ENCODE assay signal across 16 cellular contexts in genomic region chr11:305834-306211, GRCh38. TPM values are rescaled to one million over a fixed set of nuclear protein-coding genes. Genes with fewer than 3 reads are reported as not detected.
A peak's percentile ranks its signal among the peaks of the same experiment; 100 is the strongest.
DNase-seq lines count a peak whose midpoint lies in the region; ATAC-seq and TF ChIP-seq lines count a peak whose summit lies in the region.
"Had no signal": no experiment of that assay in that cellular context is flagged by ENCODE, and none has a peak within 500 bp of the region (broad histone marks: within the 10 kb centered on the region; RNA-seq: fewer than 3 reads in every experiment).

No MANE protein-coding gene starts in this region.

- no peak overlapping the region for H3K4me3 Mint-ChIP-seq in activated CD4-positive, alpha-beta T cell treated with anti-CD3 and anti-CD28 coated beads, Interleukin-2, amount 10 ng/mL, durations not matched to agents 7 days and 5 days
- H3K4me3 Mint-ChIP-seq in activated CD4-positive, alpha-beta T cell treated with anti-CD3 and anti-CD28 coated beads for 36 hours: no peak overlapping the region
- H3K4me3 Mint-ChIP-seq: activated CD8-positive, alpha-beta memory T cell treated with anti-CD3 and anti-CD28 coated beads, Interleukin-2, amount 10 ng/mL, durations not matched to agents 7 days and 5 days had no signal

- H3K4me1 ChIP-seq in heart right ventricle (peaks cover 5 to 47% (median 25%) of the 10 kb centered on the region in 9 donors), spleen (peaks cover 16 to 74% (median 51%) of the 10 kb centered on the region in 6 donors)

- CTCF ChIA-PET in activated CD4-positive, alpha-beta T cell treated with anti-CD3 and anti-CD28 coated beads, Interleukin-2, amount 10 ng/mL, durations not matched to agents 7 days and 5 days (lab: Charles Lee): interaction anchor here (0.9 to 2.9 kb wide), 11 partner anchors 8 to 213 kb away, joined by 3 to 15 read pairs (median 5); no protein-coding TSS in a partner anchor
- CTCF ChIA-PET in activated CD4-positive, alpha-beta T cell treated with anti-CD3 and anti-CD28 coated beads for 36 hours (lab: Charles Lee): interaction anchor here (0.6 to 4.2 kb wide), 24 partner anchors 11 to 290 kb away, joined by 3 to 46 read pairs (median 4); partner anchors contain the start of genes BET1L, NLRP6, PGGHG and PSMD13

- TF ChIP-seq POLR2A in spleen (IDR thresholded peaks at IDR 0.05): no peak

- intact Hi-C loops in activated CD4-positive, alpha-beta T cell treated with anti-CD3 and anti-CD28 coated beads for 36 hours (cut with DNase I, micrococcal nuclease): loop anchor here (1.0 to 5.0 kb wide), 4 partner anchors 16 to 212 kb away; no protein-coding TSS in a partner anchor
- intact Hi-C loops in heart right ventricle (cut with DNase I) (loop anchor here in 2 of 10 donors (5.0 to 10.0 kb wide), 2 partner anchors 49 to 51 kb away; no protein-coding TSS in a partner anchor), spleen (cut with DNase I; ENCODE audit: low total_unique reads) (loop anchor here (5.0 kb wide), 1 partner anchor 51 kb away; no protein-coding TSS in a partner anchor)

- peaks cover 42% of the 10 kb centered on the region for H3K4me1 Mint-ChIP-seq in activated CD4-positive, alpha-beta T cell treated with anti-CD3 and anti-CD28 coated beads, Interleukin-2, amount 10 ng/mL, durations not matched to agents 7 days and 5 days
- peaks cover 20% of the 10 kb centered on the region for H3K4me1 Mint-ChIP-seq in activated CD4-positive, alpha-beta T cell treated with anti-CD3 and anti-CD28 coated beads for 36 hours

- H3K36me3 ChIP-seq in heart right ventricle (peaks cover 0 to 10% (median 0%) of the 10 kb centered on the region in 9 donors), spleen (peaks cover 0 to 5% (median 0%) of the 10 kb centered on the region in 6 donors)

- H3K36me3 Mint-ChIP-seq in activated CD4-positive, alpha-beta T cell treated with anti-CD3 and anti-CD28 coated beads, Interleukin-2, amount 10 ng/mL, durations not matched to agents 7 days and 5 days (ENCODE audit: low read depth): peaks cover 18% of the 10 kb centered on the region
- peaks cover 19% of the 10 kb centered on the region for H3K36me3 Mint-ChIP-seq in activated CD4-positive, alpha-beta T cell treated with anti-CD3 and anti-CD28 coated beads for 36 hours (ENCODE audit: low read depth)

- POLR2A ChIA-PET in activated CD4-positive, alpha-beta T cell treated with anti-CD3 and anti-CD28 coated beads, Interleukin-2, amount 10 ng/mL, durations not matched to agents 7 days and 5 days (lab: Charles Lee): interaction anchor here (0.8 kb wide), 1 partner anchor 11 kb away, joined by 4 read pairs; no protein-coding TSS in a partner anchor
- POLR2A ChIA-PET in activated CD4-positive, alpha-beta T cell treated with anti-CD3 and anti-CD28 coated beads for 36 hours (lab: Charles Lee): interaction anchor here (1.5 kb wide), 1 partner anchor 11 kb away, joined by 5 read pairs; no protein-coding TSS in a partner anchor

- ATAC-seq in activated CD4-positive, alpha-beta T cell treated with anti-CD3 and anti-CD28 coated beads for 36 hours: no peak
- no peak for ATAC-seq in heart right ventricle
- no peak for ATAC-seq in GM18520 (IDR thresholded peaks at IDR 0.05; ENCODE audit: unreplicated experiment)
- ATAC-seq: activated CD8-positive, alpha-beta memory T cell treated with anti-CD3 and anti-CD28 coated beads, Interleukin-2, amount 10 ng/mL, durations not matched to agents 7 days and 5 days had no signal

- H3K4me3 ChIP-seq in heart right ventricle (no peak overlapping the region), spleen (no peak overlapping the region)

- no peaks in the 10 kb centered on the region for H3K27me3 Mint-ChIP-seq in activated CD4-positive, alpha-beta T cell treated with anti-CD3 and anti-CD28 coated beads, Interleukin-2, amount 10 ng/mL, durations not matched to agents 7 days and 5 days
- H3K27me3 Mint-ChIP-seq in activated CD4-positive, alpha-beta T cell treated with anti-CD3 and anti-CD28 coated beads for 36 hours: no peaks in the 10 kb centered on the region

- no peaks in the 10 kb centered on the region for H3K9me3 ChIP-seq in heart right ventricle
- H3K9me3 ChIP-seq in spleen: no peaks in the 10 kb centered on the region

- TF ChIP-seq CTCF in heart right ventricle (IDR thresholded peaks at IDR 0.05) (no peak), spleen (IDR thresholded peaks at IDR 0.05 in 8 of 11, conservative IDR thresholded peaks at IDR 0.05 in 3 of 11) (no peak)

- H3K27me3 ChIP-seq in heart right ventricle (peaks cover 0 to 19% (median 4%) of the 10 kb centered on the region in 7 donors), spleen (replicated peaks in 1 of 7) (no peaks in the 10 kb centered on the region)

- DNase-seq in activated CD4-positive, alpha-beta T cell treated with anti-CD3 and anti-CD28 coated beads, Interleukin-2, amount 10 ng/mL, durations not matched to agents 7 days and 5 days: no peak
- DNase-seq in activated CD4-positive, alpha-beta T cell treated with anti-CD3 and anti-CD28 coated beads for 36 hours: no peak
- no peak for DNase-seq in heart right ventricle
- peak; percentile 8 for DNase-seq in spleen
- no peak for DNase-seq in HuH-7.5 (ENCODE audit: low spot score)
- DNase-seq: activated CD8-positive, alpha-beta memory T cell treated with anti-CD3 and anti-CD28 coated beads, Interleukin-2, amount 10 ng/mL, durations not matched to agents 7 days and 5 days; aorta; DMS153; hippocampal formation; KBM-7; NCI-H1930; NK-92 treated with Interleukin-12 subunit alpha and Interleukin-12 subunit beta, amount 100 ng/mL, for 24 hours; stimulated activated CD8-positive, alpha-beta memory T cell treated with anti-CD3 and anti-CD28 coated beads, Interleukin-4, amount 100 ng/mL, for 48 hours had no signal

- H3K27ac Mint-ChIP-seq in activated CD4-positive, alpha-beta T cell treated with anti-CD3 and anti-CD28 coated beads, Interleukin-2, amount 10 ng/mL, durations not matched to agents 7 days and 5 days: peak overlapping the region; percentile 58
- H3K27ac Mint-ChIP-seq in activated CD4-positive, alpha-beta T cell treated with anti-CD3 and anti-CD28 coated beads for 36 hours: no peak overlapping the region
- H3K27ac Mint-ChIP-seq: activated CD8-positive, alpha-beta memory T cell treated with anti-CD3 and anti-CD28 coated beads, Interleukin-2, amount 10 ng/mL, durations not matched to agents 7 days and 5 days had no signal

- H3K27ac ChIP-seq in heart right ventricle (peak overlapping the region in 8 of 10 donors; percentile 15 to 97 (median 88)), spleen (peak overlapping the region in 7 of 8 donors; percentile 32 to 97 (median 90))

- H3K9me3 Mint-ChIP-seq in activated CD4-positive, alpha-beta T cell treated with anti-CD3 and anti-CD28 coated beads, Interleukin-2, amount 10 ng/mL, durations not matched to agents 7 days and 5 days: no peaks in the 10 kb centered on the region
- H3K9me3 Mint-ChIP-seq in activated CD4-positive, alpha-beta T cell treated with anti-CD3 and anti-CD28 coated beads for 36 hours (ENCODE audit: low read depth): no peaks in the 10 kb centered on the region

- 86 to 87% methylated on average over 10 of the region's 10 CpGs for WGBS in heart right ventricle, 2 donors
- WGBS in spleen, 5 donors: 89 to 92% (median 91%) methylated on average over 10 of the region's 10 CpGs

RNA-seq across cellular contexts. Expression of gene IFITM2, which starts 1.8 kb away (rescaled TPM):
- 1,000 to 10,000 TPM; 1,561 to 1,733 TPM for total RNA-seq in activated CD4-positive, alpha-beta T cell treated with anti-CD3 and anti-CD28 coated beads, Interleukin-2, amount 10 ng/mL, durations not matched to agents 7 days and 5 days
- 100 to 1,000 TPM; 451 to 474 TPM for total RNA-seq in activated CD4-positive, alpha-beta T cell treated with anti-CD3 and anti-CD28 coated beads for 36 hours
- total RNA-seq in heart right ventricle (100 to 1,000 TPM in 7 of 10 donors, 10 to 100 TPM in 3; 57.2 to 333 (median 144) TPM), spleen (1,000 to 10,000 TPM in 4 of 7 donors, 100 to 1,000 TPM in 3; 507 to 1,635 (median 1,062) TPM)
- polyA plus RNA-seq in heart right ventricle (100 to 1,000 TPM; 423 to 843 TPM), spleen (1,000 to 10,000 TPM in 1 of 3 donors, 100 to 1,000 TPM in 2; 680 to 1,006 (median 885) TPM)

RNA-seq across cellular contexts. Expression of gene IFITM5, which starts 6.5 kb away (rescaled TPM):
- not detected for total RNA-seq in activated CD4-positive, alpha-beta T cell treated with anti-CD3 and anti-CD28 coated beads, Interleukin-2, amount 10 ng/mL, durations not matched to agents 7 days and 5 days
- total RNA-seq in activated CD4-positive, alpha-beta T cell treated with anti-CD3 and anti-CD28 coated beads for 36 hours: not detected
- not detected for total RNA-seq in heart right ventricle
- not detected for polyA plus RNA-seq in heart right ventricle
- not detected for total RNA-seq in spleen
- not detected for polyA plus RNA-seq in spleen
- total RNA-seq: A172; activated CD8-positive, alpha-beta memory T cell treated with anti-CD3 and anti-CD28 coated beads, Interleukin-2, amount 10 ng/mL, durations not matched to agents 7 days and 5 days; aorta; T-helper 1 cell treated with Interleukin-12 subunit alpha and Interleukin-12 subunit beta and Interleukin-4 antibody, amounts not matched to agents 30 ng/mL and 1 ng/mL, for 36 hours had no signal
- polyA plus RNA-seq: aorta had no signal

RNA-seq across cellular contexts. Expression of gene IFITM1, which starts 8.0 kb away (rescaled TPM):
- total RNA-seq in activated CD4-positive, alpha-beta T cell treated with anti-CD3 and anti-CD28 coated beads, Interleukin-2, amount 10 ng/mL, durations not matched to agents 7 days and 5 days: 1,000 to 10,000 TPM; 1,306 to 1,465 TPM
- total RNA-seq in activated CD4-positive, alpha-beta T cell treated with anti-CD3 and anti-CD28 coated beads for 36 hours: 100 to 1,000 TPM; 248 to 285 TPM
- 100 to 1,000 TPM in 4 of 10 donors, 10 to 100 TPM in 6; 51.6 to 182 (median 94.9) TPM for total RNA-seq in heart right ventricle
- 100 to 1,000 TPM; 235 to 427 TPM for polyA plus RNA-seq in heart right ventricle
- 100 to 1,000 TPM; 333 to 670 (median 510) TPM for total RNA-seq in spleen
- polyA plus RNA-seq in spleen: 100 to 1,000 TPM; 314 to 496 (median 327) TPM

RNA-seq across cellular contexts. Expression of gene IFITM3, which starts 14.8 kb away (rescaled TPM):
- 100 to 1,000 TPM; 213 to 271 TPM for total RNA-seq in activated CD4-positive, alpha-beta T cell treated with anti-CD3 and anti-CD28 coated beads, Interleukin-2, amount 10 ng/mL, durations not matched to agents 7 days and 5 days
- total RNA-seq in activated CD4-positive, alpha-beta T cell treated with anti-CD3 and anti-CD28 coated beads for 36 hours: 100 to 1,000 TPM in 1 of 2 experiments, 10 to 100 TPM in 1; 77.5 to 122 TPM
- total RNA-seq in heart right ventricle: 100 to 1,000 TPM in 9 of 10 donors, 10 to 100 TPM in 1; 94.1 to 591 (median 172) TPM
- 1,000 to 10,000 TPM in 1 of 2 donors, 100 to 1,000 TPM in 1; 676 to 1,409 TPM for polyA plus RNA-seq in heart right ventricle
- total RNA-seq in spleen: 100 to 1,000 TPM; 314 to 942 (median 472) TPM
- polyA plus RNA-seq in spleen: 100 to 1,000 TPM; 391 to 618 (median 599) TPM

RNA-seq across cellular contexts. Expression of gene PGGHG, which starts 16.9 kb away (rescaled TPM):
- total RNA-seq in activated CD4-positive, alpha-beta T cell treated with anti-CD3 and anti-CD28 coated beads, Interleukin-2, amount 10 ng/mL, durations not matched to agents 7 days and 5 days: 100 to 1,000 TPM; 325 to 377 TPM
- 10 to 100 TPM; 73.4 to 82.3 TPM for total RNA-seq in activated CD4-positive, alpha-beta T cell treated with anti-CD3 and anti-CD28 coated beads for 36 hours
- 10 to 100 TPM in 1 of 10 donors, 1 to 10 TPM in 9; 3.3 to 10.8 (median 5.9) TPM for total RNA-seq in heart right ventricle
- polyA plus RNA-seq in heart right ventricle: 10 to 100 TPM; 15.9 to 45.3 TPM
- total RNA-seq in spleen: 100 to 1,000 TPM in 6 of 7 donors, 10 to 100 TPM in 1; 53.4 to 182 (median 128) TPM
- 100 to 1,000 TPM; 127 to 250 (median 134) TPM for polyA plus RNA-seq in spleen
